Comparison of ENCODE assay signal across 1 cellular context in the genomic region with DNA sequence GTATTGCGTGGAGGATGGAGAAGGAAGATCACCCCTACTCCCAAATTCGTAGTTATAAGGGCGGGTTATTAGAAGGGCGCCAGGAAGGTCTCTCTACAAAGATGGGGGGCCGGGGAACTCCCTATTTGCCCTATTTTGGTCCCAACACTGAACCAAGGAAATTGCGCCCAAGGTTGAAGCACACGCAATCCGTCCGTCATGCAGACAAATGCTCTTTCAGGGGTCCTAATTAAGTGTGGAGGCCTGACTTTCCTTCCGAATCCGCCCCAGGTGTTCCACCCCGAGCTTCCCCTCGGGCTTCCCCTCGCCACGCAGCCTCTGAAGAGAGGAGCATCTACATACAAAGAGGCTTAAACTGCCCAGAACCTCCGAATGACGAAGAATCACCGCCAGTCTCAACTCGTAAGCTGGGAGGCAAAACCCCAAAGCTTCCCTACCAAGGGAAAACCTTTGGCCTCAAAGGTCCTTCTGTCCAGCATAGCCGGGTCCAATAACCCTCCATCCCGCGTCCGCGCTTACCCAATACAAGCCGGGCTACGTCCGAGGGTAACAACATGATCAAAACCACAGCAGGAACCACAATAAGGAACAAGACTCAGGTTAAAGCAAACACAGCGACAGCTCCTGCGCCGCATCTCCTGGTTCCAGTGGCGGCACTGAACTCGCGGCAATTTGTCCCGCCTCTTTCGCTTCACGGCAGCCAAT.
TF ChIP-seq lines count a peak whose summit lies in the region.

A gene (minus strand): TSS at position 658 of the 705 bp plus-strand sequence. CDS start 102 bp downstream, at position 556.

TF ChIP-seq in K562, 482 proteins besides CTCF, POLR2A, EP300 and RAD21 (continued from another document and continues in another):
- TF ChIP-seq, protein P1, sequence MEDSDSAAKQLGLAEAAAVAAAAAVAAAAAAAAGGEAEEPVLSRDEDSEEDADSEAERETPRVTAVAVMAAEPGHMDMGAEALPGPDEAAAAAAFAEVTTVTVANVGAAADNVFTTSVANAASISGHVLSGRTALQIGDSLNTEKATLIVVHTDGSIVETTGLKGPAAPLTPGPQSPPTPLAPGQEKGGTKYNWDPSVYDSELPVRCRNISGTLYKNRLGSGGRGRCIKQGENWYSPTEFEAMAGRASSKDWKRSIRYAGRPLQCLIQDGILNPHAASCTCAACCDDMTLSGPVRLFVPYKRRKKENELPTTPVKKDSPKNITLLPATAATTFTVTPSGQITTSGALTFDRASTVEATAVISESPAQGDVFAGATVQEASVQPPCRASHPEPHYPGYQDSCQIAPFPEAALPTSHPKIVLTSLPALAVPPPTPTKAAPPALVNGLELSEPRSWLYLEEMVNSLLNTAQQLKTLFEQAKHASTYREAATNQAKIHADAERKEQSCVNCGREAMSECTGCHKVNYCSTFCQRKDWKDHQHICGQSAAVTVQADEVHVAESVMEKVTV (CRISPR knock-in tag; IDR thresholded peaks at IDR 0.05), result no peak
- TF ChIP-seq KAT7 (CRISPR knock-in tag; IDR thresholded peaks at IDR 0.05; ENCODE audit: borderline replicate concordance) (peak; percentile 95; the same call in 1 of the 2 replicates), ZNF436 (CRISPR knock-in tag; IDR thresholded peaks at IDR 0.05) (no peak), HNRNPK (IDR thresholded peaks at IDR 0.05; ENCODE audit: low read depth, low read length, poor library complexity, severe bottlenecking) (no peak), SMARCC2 (IDR thresholded peaks at IDR 0.05; ENCODE audit: low read depth) (no peak), RAD51 (IDR thresholded peaks at IDR 0.05; ENCODE audit: borderline replicate concordance, low read depth) (no peak), POU5F1 (IDR thresholded peaks at IDR 0.05; ENCODE audit: borderline replicate concordance, low read depth, low read length, partially characterized antibody) (no peak), KDM5B (IDR thresholded peaks at IDR 0.05; ENCODE audit: insufficient replicate concordance, low read depth, low read length) (peak; percentile 85), KLF10 (CRISPR knock-in tag; IDR thresholded peaks at IDR 0.05) (no peak), NCOA6 (IDR thresholded peaks at IDR 0.05) (no peak), ZC3H8 (IDR thresholded peaks at IDR 0.05) (no peak), ZC3H11A (IDR thresholded peaks at IDR 0.05; ENCODE audit: low read depth, low read length) (no peak), ZNF133 (CRISPR knock-in tag; IDR thresholded peaks at IDR 0.05) (no peak), SRSF1 (IDR thresholded peaks at IDR 0.05; ENCODE audit: low read depth, low read length) (no peak), MTA2 (IDR thresholded peaks at IDR 0.05; ENCODE audit: low read depth) (no peak), ELF1 (tag; IDR thresholded peaks at IDR 0.05) (no peak), ZZZ3 (IDR thresholded peaks at IDR 0.05) (no peak), ZNF584 (CRISPR knock-in tag; IDR thresholded peaks at IDR 0.05; ENCODE audit: low read depth) (no peak)
- TF ChIP-seq, protein P2, sequence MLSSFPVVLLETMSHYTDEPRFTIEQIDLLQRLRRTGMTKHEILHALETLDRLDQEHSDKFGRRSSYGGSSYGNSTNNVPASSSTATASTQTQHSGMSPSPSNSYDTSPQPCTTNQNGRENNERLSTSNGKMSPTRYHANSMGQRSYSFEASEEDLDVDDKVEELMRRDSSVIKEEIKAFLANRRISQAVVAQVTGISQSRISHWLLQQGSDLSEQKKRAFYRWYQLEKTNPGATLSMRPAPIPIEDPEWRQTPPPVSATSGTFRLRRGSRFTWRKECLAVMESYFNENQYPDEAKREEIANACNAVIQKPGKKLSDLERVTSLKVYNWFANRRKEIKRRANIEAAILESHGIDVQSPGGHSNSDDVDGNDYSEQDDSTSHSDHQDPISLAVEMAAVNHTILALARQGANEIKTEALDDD (IDR thresholded peaks at IDR 0.05), result no peak; the same call in 1 of the 2 replicates
- TF ChIP-seq, protein P3, sequence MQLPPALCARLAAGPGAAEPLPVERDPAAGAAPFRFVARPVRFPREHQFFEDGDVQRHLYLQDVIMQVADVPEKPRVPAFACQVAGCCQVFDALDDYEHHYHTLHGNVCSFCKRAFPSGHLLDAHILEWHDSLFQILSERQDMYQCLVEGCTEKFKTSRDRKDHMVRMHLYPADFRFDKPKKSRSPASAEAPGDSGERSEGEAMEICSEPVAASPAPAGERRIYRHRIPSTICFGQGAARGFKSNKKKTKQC (CRISPR knock-in tag; IDR thresholded peaks at IDR 0.05), result peak; percentile 68; the same call in 1 of the 2 replicates
- TF ChIP-seq, protein P4, sequence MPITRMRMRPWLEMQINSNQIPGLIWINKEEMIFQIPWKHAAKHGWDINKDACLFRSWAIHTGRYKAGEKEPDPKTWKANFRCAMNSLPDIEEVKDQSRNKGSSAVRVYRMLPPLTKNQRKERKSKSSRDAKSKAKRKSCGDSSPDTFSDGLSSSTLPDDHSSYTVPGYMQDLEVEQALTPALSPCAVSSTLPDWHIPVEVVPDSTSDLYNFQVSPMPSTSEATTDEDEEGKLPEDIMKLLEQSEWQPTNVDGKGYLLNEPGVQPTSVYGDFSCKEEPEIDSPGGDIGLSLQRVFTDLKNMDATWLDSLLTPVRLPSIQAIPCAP (CRISPR knock-in tag; IDR thresholded peaks at IDR 0.05; ENCODE audit: borderline replicate concordance), result no peak
- TF ChIP-seq, protein P5, sequence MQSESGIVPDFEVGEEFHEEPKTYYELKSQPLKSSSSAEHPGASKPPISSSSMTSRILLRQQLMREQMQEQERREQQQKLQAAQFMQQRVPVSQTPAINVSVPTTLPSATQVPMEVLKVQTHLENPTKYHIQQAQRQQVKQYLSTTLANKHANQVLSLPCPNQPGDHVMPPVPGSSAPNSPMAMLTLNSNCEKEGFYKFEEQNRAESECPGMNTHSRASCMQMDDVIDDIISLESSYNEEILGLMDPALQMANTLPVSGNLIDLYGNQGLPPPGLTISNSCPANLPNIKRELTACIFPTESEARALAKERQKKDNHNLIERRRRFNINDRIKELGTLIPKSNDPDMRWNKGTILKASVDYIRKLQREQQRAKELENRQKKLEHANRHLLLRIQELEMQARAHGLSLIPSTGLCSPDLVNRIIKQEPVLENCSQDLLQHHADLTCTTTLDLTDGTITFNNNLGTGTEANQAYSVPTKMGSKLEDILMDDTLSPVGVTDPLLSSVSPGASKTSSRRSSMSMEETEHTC (IDR thresholded peaks at IDR 0.05), result no peak
- TF ChIP-seq, protein P6, sequence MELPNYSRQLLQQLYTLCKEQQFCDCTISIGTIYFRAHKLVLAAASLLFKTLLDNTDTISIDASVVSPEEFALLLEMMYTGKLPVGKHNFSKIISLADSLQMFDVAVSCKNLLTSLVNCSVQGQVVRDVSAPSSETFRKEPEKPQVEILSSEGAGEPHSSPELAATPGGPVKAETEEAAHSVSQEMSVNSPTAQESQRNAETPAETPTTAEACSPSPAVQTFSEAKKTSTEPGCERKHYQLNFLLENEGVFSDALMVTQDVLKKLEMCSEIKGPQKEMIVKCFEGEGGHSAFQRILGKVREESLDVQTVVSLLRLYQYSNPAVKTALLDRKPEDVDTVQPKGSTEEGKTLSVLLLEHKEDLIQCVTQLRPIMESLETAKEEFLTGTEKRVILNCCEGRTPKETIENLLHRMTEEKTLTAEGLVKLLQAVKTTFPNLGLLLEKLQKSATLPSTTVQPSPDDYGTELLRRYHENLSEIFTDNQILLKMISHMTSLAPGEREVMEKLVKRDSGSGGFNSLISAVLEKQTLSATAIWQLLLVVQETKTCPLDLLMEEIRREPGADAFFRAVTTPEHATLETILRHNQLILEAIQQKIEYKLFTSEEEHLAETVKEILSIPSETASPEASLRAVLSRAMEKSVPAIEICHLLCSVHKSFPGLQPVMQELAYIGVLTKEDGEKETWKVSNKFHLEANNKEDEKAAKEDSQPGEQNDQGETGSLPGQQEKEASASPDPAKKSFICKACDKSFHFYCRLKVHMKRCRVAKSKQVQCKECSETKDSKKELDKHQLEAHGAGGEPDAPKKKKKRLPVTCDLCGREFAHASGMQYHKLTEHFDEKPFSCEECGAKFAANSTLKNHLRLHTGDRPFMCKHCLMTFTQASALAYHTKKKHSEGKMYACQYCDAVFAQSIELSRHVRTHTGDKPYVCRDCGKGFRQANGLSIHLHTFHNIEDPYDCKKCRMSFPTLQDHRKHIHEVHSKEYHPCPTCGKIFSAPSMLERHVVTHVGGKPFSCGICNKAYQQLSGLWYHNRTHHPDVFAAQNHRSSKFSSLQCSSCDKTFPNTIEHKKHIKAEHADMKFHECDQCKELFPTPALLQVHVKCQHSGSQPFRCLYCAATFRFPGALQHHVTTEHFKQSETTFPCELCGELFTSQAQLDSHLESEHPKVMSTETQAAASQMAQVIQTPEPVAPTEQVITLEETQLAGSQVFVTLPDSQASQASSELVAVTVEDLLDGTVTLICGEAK (IDR thresholded peaks at IDR 0.05), result no peak
- TF ChIP-seq, protein P6 (CRISPR knock-in tag; IDR thresholded peaks at IDR 0.05), result no peak
- TF ChIP-seq, protein P7, sequence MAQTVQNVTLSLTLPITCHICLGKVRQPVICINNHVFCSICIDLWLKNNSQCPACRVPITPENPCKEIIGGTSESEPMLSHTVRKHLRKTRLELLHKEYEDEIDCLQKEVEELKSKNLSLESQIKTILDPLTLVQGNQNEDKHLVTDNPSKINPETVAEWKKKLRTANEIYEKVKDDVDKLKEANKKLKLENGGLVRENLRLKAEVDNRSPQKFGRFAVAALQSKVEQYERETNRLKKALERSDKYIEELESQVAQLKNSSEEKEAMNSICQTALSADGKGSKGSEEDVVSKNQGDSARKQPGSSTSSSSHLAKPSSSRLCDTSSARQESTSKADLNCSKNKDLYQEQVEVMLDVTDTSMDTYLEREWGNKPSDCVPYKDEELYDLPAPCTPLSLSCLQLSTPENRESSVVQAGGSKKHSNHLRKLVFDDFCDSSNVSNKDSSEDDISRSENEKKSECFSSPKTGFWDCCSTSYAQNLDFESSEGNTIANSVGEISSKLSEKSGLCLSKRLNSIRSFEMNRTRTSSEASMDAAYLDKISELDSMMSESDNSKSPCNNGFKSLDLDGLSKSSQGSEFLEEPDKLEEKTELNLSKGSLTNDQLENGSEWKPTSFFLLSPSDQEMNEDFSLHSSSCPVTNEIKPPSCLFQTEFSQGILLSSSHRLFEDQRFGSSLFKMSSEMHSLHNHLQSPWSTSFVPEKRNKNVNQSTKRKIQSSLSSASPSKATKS (CRISPR knock-in tag; IDR thresholded peaks at IDR 0.05), result no peak
- TF ChIP-seq, protein P8, sequence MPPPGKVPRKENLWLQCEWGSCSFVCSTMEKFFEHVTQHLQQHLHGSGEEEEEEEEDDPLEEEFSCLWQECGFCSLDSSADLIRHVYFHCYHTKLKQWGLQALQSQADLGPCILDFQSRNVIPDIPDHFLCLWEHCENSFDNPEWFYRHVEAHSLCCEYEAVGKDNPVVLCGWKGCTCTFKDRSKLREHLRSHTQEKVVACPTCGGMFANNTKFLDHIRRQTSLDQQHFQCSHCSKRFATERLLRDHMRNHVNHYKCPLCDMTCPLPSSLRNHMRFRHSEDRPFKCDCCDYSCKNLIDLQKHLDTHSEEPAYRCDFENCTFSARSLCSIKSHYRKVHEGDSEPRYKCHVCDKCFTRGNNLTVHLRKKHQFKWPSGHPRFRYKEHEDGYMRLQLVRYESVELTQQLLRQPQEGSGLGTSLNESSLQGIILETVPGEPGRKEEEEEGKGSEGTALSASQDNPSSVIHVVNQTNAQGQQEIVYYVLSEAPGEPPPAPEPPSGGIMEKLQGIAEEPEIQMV (tag; conservative IDR thresholded peaks at IDR 0.05; ENCODE audit: low read depth), result no peak
- TF ChIP-seq, protein P9, sequence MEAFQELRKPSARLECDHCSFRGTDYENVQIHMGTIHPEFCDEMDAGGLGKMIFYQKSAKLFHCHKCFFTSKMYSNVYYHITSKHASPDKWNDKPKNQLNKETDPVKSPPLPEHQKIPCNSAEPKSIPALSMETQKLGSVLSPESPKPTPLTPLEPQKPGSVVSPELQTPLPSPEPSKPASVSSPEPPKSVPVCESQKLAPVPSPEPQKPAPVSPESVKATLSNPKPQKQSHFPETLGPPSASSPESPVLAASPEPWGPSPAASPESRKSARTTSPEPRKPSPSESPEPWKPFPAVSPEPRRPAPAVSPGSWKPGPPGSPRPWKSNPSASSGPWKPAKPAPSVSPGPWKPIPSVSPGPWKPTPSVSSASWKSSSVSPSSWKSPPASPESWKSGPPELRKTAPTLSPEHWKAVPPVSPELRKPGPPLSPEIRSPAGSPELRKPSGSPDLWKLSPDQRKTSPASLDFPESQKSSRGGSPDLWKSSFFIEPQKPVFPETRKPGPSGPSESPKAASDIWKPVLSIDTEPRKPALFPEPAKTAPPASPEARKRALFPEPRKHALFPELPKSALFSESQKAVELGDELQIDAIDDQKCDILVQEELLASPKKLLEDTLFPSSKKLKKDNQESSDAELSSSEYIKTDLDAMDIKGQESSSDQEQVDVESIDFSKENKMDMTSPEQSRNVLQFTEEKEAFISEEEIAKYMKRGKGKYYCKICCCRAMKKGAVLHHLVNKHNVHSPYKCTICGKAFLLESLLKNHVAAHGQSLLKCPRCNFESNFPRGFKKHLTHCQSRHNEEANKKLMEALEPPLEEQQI (IDR thresholded peaks at IDR 0.05), result no peak
- TF ChIP-seq, protein P10, sequence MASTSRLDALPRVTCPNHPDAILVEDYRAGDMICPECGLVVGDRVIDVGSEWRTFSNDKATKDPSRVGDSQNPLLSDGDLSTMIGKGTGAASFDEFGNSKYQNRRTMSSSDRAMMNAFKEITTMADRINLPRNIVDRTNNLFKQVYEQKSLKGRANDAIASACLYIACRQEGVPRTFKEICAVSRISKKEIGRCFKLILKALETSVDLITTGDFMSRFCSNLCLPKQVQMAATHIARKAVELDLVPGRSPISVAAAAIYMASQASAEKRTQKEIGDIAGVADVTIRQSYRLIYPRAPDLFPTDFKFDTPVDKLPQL (IDR thresholded peaks at IDR 0.05; ENCODE audit: extremely low read depth, insufficient read length), result no peak
